In the genomic region with DNA sequence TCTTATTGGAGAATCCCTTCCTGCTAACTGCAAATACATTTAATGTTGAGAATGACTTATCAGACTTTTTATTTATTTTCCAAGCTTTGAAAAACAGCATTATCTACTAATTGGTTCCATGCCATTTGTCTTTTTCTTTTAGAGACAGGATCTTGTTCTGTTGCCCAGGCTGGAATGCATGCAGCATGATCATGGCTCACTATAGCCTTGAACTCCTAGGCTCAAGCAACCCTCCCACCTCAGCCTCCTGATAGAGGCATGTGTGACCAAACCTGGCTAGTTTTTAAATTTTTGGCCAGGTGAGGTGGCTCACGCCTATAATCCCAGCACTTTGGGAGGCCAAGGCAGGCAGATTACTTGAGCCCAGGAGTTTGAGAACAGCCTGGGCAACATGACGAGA, we compare ENCODE assay signal across 11 cellular contexts. TPM values are rescaled to one million over a fixed set of nuclear protein-coding genes. Genes with fewer than 3 reads are reported as not detected.
"Had no signal": no experiment of that assay in that cellular context is flagged by ENCODE, and none has a peak within 500 bp of the region (broad histone marks: within the 10 kb centered on the region; RNA-seq: fewer than 3 reads in every experiment).

No MANE protein-coding gene starts in this region.

RNA-seq across cellular contexts. Expression of a gene that starts 59.1 kb away (rescaled TPM):
- total RNA-seq: hepatocyte, kidney epithelial cell, left cardiac atrium, left lobe of liver, left ventricle myocardium inferior, left ventricle myocardium superior, mammary epithelial cell, mesenteric fat pad had no signal
- polyA plus RNA-seq: hepatocyte; immature natural killer cell; keratinocyte; mammary epithelial cell; naive thymus-derived CD4-positive, alpha-beta T cell had no signal
